Comparison of ENCODE assay signal across 21 cellular contexts in genomic region chr10:97452352-97452751, GRCh38. TPM values are rescaled to one million over a fixed set of nuclear protein-coding genes. Genes with fewer than 3 reads are reported as not detected.
A peak's percentile ranks its signal among the peaks of the same experiment; 100 is the strongest.
DNase-seq lines count a peak whose midpoint lies in the region; ATAC-seq and TF ChIP-seq lines count a peak whose summit lies in the region.
"Had no signal": no experiment of that assay in that cellular context is flagged by ENCODE, and none has a peak within 500 bp of the region (broad histone marks: within the 10 kb centered on the region; RNA-seq: fewer than 3 reads in every experiment).

No MANE protein-coding gene starts in this region.

- no peak for DNase-seq in activated T-cell treated with anti-CD3 and anti-CD28 coated beads, Interleukin-2, amount 50 U/mL, for 72 hours
- no peak for DNase-seq in activated T-cell treated with anti-CD3 and anti-CD28 coated beads, Interleukin-2, amount 50 U/mL, for 1 hour
- DNase-seq in RWPE1 (ENCODE audit: low spot score) (no peak), endothelial cell (ENCODE audit: low spot score) (no peak), ovary (no peak), cerebellum (ENCODE audit: low spot score) (no peak)
- DNase-seq in stimulated activated CD4-positive, alpha-beta T cell treated with anti-CD3 and anti-CD28 coated beads, Interleukin-12 subunit alpha, Interleukin-12 subunit beta, amount 100 ng/mL, for 4 hours, result no peak
- DNase-seq: BE2C; CD4-positive, CD25-positive, alpha-beta regulatory T cell; DMS153; GDM1; Karpas-422; NCI-H1417 treated with DMSO at 0.1 percent for 48 hours; NCI-H2029; NCI-H345; NCI-H524 treated with DMSO at 0.1 percent for 48 hours; PC-3; RPMI8226 had no signal

- H3K79me2 ChIP-seq in parathyroid adenoma, result peaks cover 31% of the 10 kb centered on the region

- no peaks in the 10 kb centered on the region for H3K9me3 Mint-ChIP-seq in activated T-cell treated with anti-CD3 and anti-CD28 coated beads, Interleukin-2, amount 50 U/mL, for 72 hours
- no peaks in the 10 kb centered on the region for H3K9me3 Mint-ChIP-seq in endothelial cell (ENCODE audit: unreplicated experiment)
- H3K9me3 Mint-ChIP-seq: CD4-positive, CD25-positive, alpha-beta regulatory T cell; IgD-negative memory B cell had no signal

- H3K4me1 Mint-ChIP-seq in activated T-cell treated with anti-CD3 and anti-CD28 coated beads, Interleukin-2, amount 50 U/mL, for 72 hours (ENCODE audit: low read depth), result peaks cover 62% of the 10 kb centered on the region
- H3K4me1 Mint-ChIP-seq in endothelial cell (ENCODE audit: unreplicated experiment), result peaks cover 13% of the 10 kb centered on the region

- peaks cover 3 to 9% of the 10 kb centered on the region in 2 donors for H3K36me3 Mint-ChIP-seq in activated T-cell treated with anti-CD3 and anti-CD28 coated beads, Interleukin-2, amount 50 U/mL, for 72 hours (ENCODE audit: insufficient read depth in 2 of 2)
- H3K36me3 Mint-ChIP-seq in endothelial cell (ENCODE audit: low read depth, unreplicated experiment), result peaks cover 44% of the 10 kb centered on the region
- H3K36me3 Mint-ChIP-seq: IgD-negative memory B cell had no signal

- WGBS in ovary, 3 donors, result 88 to 92% (median 89%) methylated on average over 6 of the region's 6 CpGs

- no peak overlapping the region for H3K4me3 Mint-ChIP-seq in activated T-cell treated with anti-CD3 and anti-CD28 coated beads, Interleukin-2, amount 50 U/mL, for 72 hours
- peak overlapping the region; percentile 29 for H3K4me3 Mint-ChIP-seq in endothelial cell (ENCODE audit: unreplicated experiment)
- H3K4me3 Mint-ChIP-seq: IgD-negative memory B cell had no signal

- H3K27ac ChIP-seq in RWPE1, result peak overlapping the region; percentile 8
- H3K27ac ChIP-seq in parathyroid adenoma, result peak overlapping the region; percentile 5
- no peak overlapping the region for H3K27ac ChIP-seq in ovary

- intact Hi-C loops in ovary (cut with DNase I), result no loop called here

- no peak overlapping the region for H3K4me2 ChIP-seq in parathyroid adenoma (ENCODE audit: low read length)

- no peak overlapping the region for H3K9ac ChIP-seq in parathyroid adenoma

- H3K36me3 ChIP-seq in parathyroid adenoma (ENCODE audit: control insufficient read depth, insufficient read depth, low read length) (no peaks in the 10 kb centered on the region), ovary (no peaks in the 10 kb centered on the region)

- no peaks in the 10 kb centered on the region for H3K27me3 Mint-ChIP-seq in activated T-cell treated with anti-CD3 and anti-CD28 coated beads, Interleukin-2, amount 50 U/mL, for 72 hours (ENCODE audit: low read depth)
- peaks cover 13% of the 10 kb centered on the region for H3K27me3 Mint-ChIP-seq in endothelial cell (ENCODE audit: unreplicated experiment)
- H3K27me3 Mint-ChIP-seq: CD4-positive, CD25-positive, alpha-beta regulatory T cell; IgD-negative memory B cell had no signal

- TF ChIP-seq POLR2A in ovary (IDR thresholded peaks at IDR 0.05), result no peak

- no peak overlapping the region for H2AFZ ChIP-seq in parathyroid adenoma

- H3K27me3 ChIP-seq in parathyroid adenoma (ENCODE audit: control insufficient read depth, insufficient read depth, low read length) (no peaks in the 10 kb centered on the region), ovary (no peaks in the 10 kb centered on the region)
- H3K27me3 ChIP-seq: BE2C had no signal

- POLR2A ChIA-PET in RWPE1 (lab: Yijun Ruan, JAX; ENCODE audit: low non-redundant PET), result no interaction called here

- CTCF ChIA-PET in RWPE1 (lab: Yijun Ruan, JAX), result interaction anchor here (1.8 kb wide), 1 partner anchor 12 kb away, joined by 8 read pairs; no protein-coding TSS in a partner anchor

- peaks cover 7% of the 10 kb centered on the region for H3K4me1 ChIP-seq in parathyroid adenoma
- peaks cover 5% of the 10 kb centered on the region for H3K4me1 ChIP-seq in ovary (ENCODE audit: insufficient read depth)

- H3K9me3 ChIP-seq in parathyroid adenoma (ENCODE audit: control insufficient read depth, low read length) (no peaks in the 10 kb centered on the region), ovary (no peaks in the 10 kb centered on the region)
- H3K9me3 ChIP-seq: BE2C, HAP-1 had no signal

- H3K4me3 ChIP-seq in parathyroid adenoma (ENCODE audit: low read depth, low read length) (no peak overlapping the region), ovary (no peak overlapping the region)
- H3K4me3 ChIP-seq: HAP-1 had no signal

- peak overlapping the region; percentile 39 for H3K27ac Mint-ChIP-seq in activated T-cell treated with anti-CD3 and anti-CD28 coated beads, Interleukin-2, amount 50 U/mL, for 72 hours
- H3K27ac Mint-ChIP-seq in endothelial cell (ENCODE audit: unreplicated experiment), result peak overlapping the region; percentile 30
- H3K27ac Mint-ChIP-seq: IgD-negative memory B cell had no signal

- TF ChIP-seq CTCF in RWPE1 (conservative IDR thresholded peaks at IDR 0.05; ENCODE audit: low read depth), result no peak
- TF ChIP-seq CTCF in endothelial cell (IDR thresholded peaks at IDR 0.05; ENCODE audit: unreplicated experiment), result no peak
- no peak for TF ChIP-seq CTCF in parathyroid adenoma (IDR thresholded peaks at IDR 0.05)
- no peak for TF ChIP-seq CTCF in ovary (IDR thresholded peaks at IDR 0.05)

- no peak for TF ChIP-seq EP300 in ovary (IDR thresholded peaks at IDR 0.05)

- no peak for ATAC-seq in activated T-cell treated with anti-CD3 and anti-CD28 coated beads, Interleukin-2, amount 50 U/mL, for 72 hours (replicated peaks in 1 of 2)
- ATAC-seq: PC-3 had no signal

RNA-seq across cellular contexts. Expression of gene ZDHHC16, which starts 6.4 kb away (rescaled TPM):
- 10 to 100 TPM; 35.5 to 37.8 TPM for total RNA-seq in activated T-cell treated with anti-CD3 and anti-CD28 coated beads, Interleukin-2, amount 50 U/mL, for 72 hours
- 45.0 TPM for total RNA-seq in endothelial cell (ENCODE audit: unreplicated experiment)
- total RNA-seq in ovary, result 10 to 100 TPM; 17.8 to 28.1 (median 26.2) TPM
- polyA plus RNA-seq in ovary, result 10 to 100 TPM; 19.1 to 34.7 TPM
- 28.4 TPM for total RNA-seq in cerebellum

RNA-seq across cellular contexts. Expression of gene EXOSC1, which starts 6.5 kb away (rescaled TPM):
- total RNA-seq in activated T-cell treated with anti-CD3 and anti-CD28 coated beads, Interleukin-2, amount 50 U/mL, for 72 hours, result 10 to 100 TPM; 75.3 to 75.7 TPM
- total RNA-seq in endothelial cell (ENCODE audit: unreplicated experiment) (36.0 TPM), ovary (10 to 100 TPM; 22.1 to 38.3 (median 26.6) TPM), cerebellum (30.7 TPM)
- polyA plus RNA-seq in ovary, result 10 to 100 TPM; 26.9 to 36.2 TPM

RNA-seq across cellular contexts. Expression of gene PGAM1, which starts 26.4 kb away (rescaled TPM):
- 100 to 1,000 TPM; 362 to 512 TPM for total RNA-seq in activated T-cell treated with anti-CD3 and anti-CD28 coated beads, Interleukin-2, amount 50 U/mL, for 72 hours
- total RNA-seq in endothelial cell (ENCODE audit: unreplicated experiment) (291 TPM), ovary (100 to 1,000 TPM in 6 of 7 donors, 10 to 100 TPM in 1; 98.7 to 233 (median 163) TPM), cerebellum (96.3 TPM)
- polyA plus RNA-seq in ovary, result 100 to 1,000 TPM; 114 to 255 TPM

RNA-seq across cellular contexts. Expression of gene MMS19, which starts 45.9 kb away (rescaled TPM):
- total RNA-seq in activated T-cell treated with anti-CD3 and anti-CD28 coated beads, Interleukin-2, amount 50 U/mL, for 72 hours, result 100 to 1,000 TPM in 1 of 2 donors, 10 to 100 TPM in 1; 92.2 to 113 TPM
- total RNA-seq in endothelial cell (ENCODE audit: unreplicated experiment), result 127 TPM
- 10 to 100 TPM; 54.2 to 63.6 (median 56.4) TPM for total RNA-seq in ovary
- 10 to 100 TPM; 45.3 to 58.4 TPM for polyA plus RNA-seq in ovary
- total RNA-seq in cerebellum, result 53.3 TPM

RNA-seq across cellular contexts. Expression of gene UBTD1, which starts 46.4 kb away (rescaled TPM):
- total RNA-seq in activated T-cell treated with anti-CD3 and anti-CD28 coated beads, Interleukin-2, amount 50 U/mL, for 72 hours, result 1 to 10 TPM; 3.7 to 4.1 TPM
- total RNA-seq in endothelial cell (ENCODE audit: unreplicated experiment) (78.0 TPM), ovary (10 to 100 TPM in 4 of 7 donors, 1 to 10 TPM in 3; 5.7 to 15.2 (median 12.8) TPM), cerebellum (2.3 TPM)
- 10 to 100 TPM in 1 of 2 donors, under 1 TPM in 1; 0.20 to 11.5 TPM for polyA plus RNA-seq in ovary

Comparison
In these comparisons a context has a peak if more than half of its experiments do, and no peak if none do; other contexts are left out.
1. H3K27ac ChIP-seq: peak in RWPE1 (single experiment) and parathyroid adenoma (single experiment); none in ovary (0 of 2).